1 cellular context compared by ENCODE assay signal in genomic region chr11:86018249-86018648, GRCh38.
A peak's percentile ranks its signal among the peaks of the same experiment; 100 is the strongest.
TF ChIP-seq lines count a peak whose summit lies in the region.

No MANE protein-coding gene starts in this region.

TF ChIP-seq in K562, 482 proteins besides CTCF, POLR2A, EP300 and RAD21:
- TF ChIP-seq RAD51 (IDR thresholded peaks at IDR 0.05; ENCODE audit: borderline replicate concordance, low read depth) (no peak), THAP7 (CRISPR knock-in tag; IDR thresholded peaks at IDR 0.05) (no peak), ZNF639 (CRISPR knock-in tag; conservative IDR thresholded peaks at IDR 0.05 in 1 of 2, IDR thresholded peaks at IDR 0.05 in 1 of 2) (no peak), FOXJ3 (CRISPR knock-in tag; IDR thresholded peaks at IDR 0.05) (no peak), ZC3H8 (IDR thresholded peaks at IDR 0.05) (no peak), FOXA3 (CRISPR knock-in tag; conservative IDR thresholded peaks at IDR 0.05 in 1 of 2, IDR thresholded peaks at IDR 0.05 in 1 of 2) (no peak), SRSF3 (IDR thresholded peaks at IDR 0.05; ENCODE audit: insufficient read depth, low read length) (no peak), SAP30 (IDR thresholded peaks at IDR 0.05; ENCODE audit: borderline replicate concordance, insufficient read depth, low read depth, low read length, poor library complexity, severe bottlenecking) (no peak), SMARCA5 (IDR thresholded peaks at IDR 0.05) (no peak), PBX2 (CRISPR knock-in tag; IDR thresholded peaks at IDR 0.05; ENCODE audit: low read depth) (no peak), PBX2 (tag; conservative IDR thresholded peaks at IDR 0.05; ENCODE audit: low read depth) (no peak), NR3C1 (CRISPR knock-in tag; IDR thresholded peaks at IDR 0.05) (no peak), DDX20 (tag; IDR thresholded peaks at IDR 0.05; ENCODE audit: low read depth) (no peak), THAP12 (CRISPR knock-in tag; IDR thresholded peaks at IDR 0.05) (no peak), NFIC (IDR thresholded peaks at IDR 0.05) (no peak), E2F1 (CRISPR knock-in tag; IDR thresholded peaks at IDR 0.05) (no peak), C11orf30 (IDR thresholded peaks at IDR 0.05; ENCODE audit: low read depth) (peak; percentile 39; the same call in 1 of the 2 replicates), GTF2F1 (IDR thresholded peaks at IDR 0.05; ENCODE audit: low read depth, low read length) (no peak), STAT6 (CRISPR knock-in tag; IDR thresholded peaks at IDR 0.05) (no peak), ZNF431 (CRISPR knock-in tag; IDR thresholded peaks at IDR 0.05) (no peak), CHD1 (IDR thresholded peaks at IDR 0.05; ENCODE audit: low read length) (no peak), ZNF561 (CRISPR knock-in tag; conservative IDR thresholded peaks at IDR 0.05) (no peak), ZBTB5 (IDR thresholded peaks at IDR 0.05) (no peak), MAFG (tag; conservative IDR thresholded peaks at IDR 0.05) (peak; percentile 70), NFE2L1 (tag; IDR thresholded peaks at IDR 0.05; ENCODE audit: borderline replicate concordance, low read depth) (peak; percentile 65), THRA (IDR thresholded peaks at IDR 0.05) (no peak), NFE2 (IDR thresholded peaks at IDR 0.05; ENCODE audit: low read depth) (no peak), MAFK (IDR thresholded peaks at IDR 0.05; ENCODE audit: low read length) (no peak; the same call in 1 of the 2 replicates), ZNF717 (CRISPR knock-in tag; IDR thresholded peaks at IDR 0.05) (no peak), ATF2 (CRISPR knock-in tag; IDR thresholded peaks at IDR 0.05) (no peak), HDAC1 (IDR thresholded peaks at IDR 0.05) (no peak), CHCHD3 (CRISPR knock-in tag; IDR thresholded peaks at IDR 0.05) (no peak), HDAC2 (IDR thresholded peaks at IDR 0.05) (no peak), RUNX1 (IDR thresholded peaks at IDR 0.05; ENCODE audit: low read depth) (no peak), TRIM28 (IDR thresholded peaks at IDR 0.05) (no peak), RBM22 (IDR thresholded peaks at IDR 0.05; ENCODE audit: low read depth, low read length, poor library complexity, severe bottlenecking) (peak; percentile 47), HDAC6 (IDR thresholded peaks at IDR 0.05; ENCODE audit: low read depth, low read length) (no peak), ZNF644 (tag; IDR thresholded peaks at IDR 0.05; ENCODE audit: low read depth) (no peak), ZNF316 (IDR thresholded peaks at IDR 0.05) (peak; percentile 62), DEAF1 (CRISPR knock-in tag; IDR thresholded peaks at IDR 0.05) (no peak), NEUROD1 (IDR thresholded peaks at IDR 0.05; ENCODE audit: borderline replicate concordance, low read depth, low read length, partially characterized antibody) (no peak), ETS2 (tag; IDR thresholded peaks at IDR 0.05; ENCODE audit: borderline replicate concordance, poor library complexity, severe bottlenecking) (no peak), ETV5 (CRISPR knock-in tag; IDR thresholded peaks at IDR 0.05; ENCODE audit: low read depth) (no peak), FOXK2 (conservative IDR thresholded peaks at IDR 0.05 in 1 of 2, IDR thresholded peaks at IDR 0.05 in 1 of 2; ENCODE audit: low read depth in 2 of 2) (no peak)
